1 cellular context compared by ENCODE assay signal in genomic region chr6:107666084-107666981, GRCh38.
TF ChIP-seq lines count a peak whose summit lies in the region.

No MANE protein-coding gene starts in this region.

TF ChIP-seq in HepG2, 621 proteins besides CTCF, POLR2A, EP300 and RAD21 (continued from another document and continues in another):
- TF ChIP-seq, protein P1, sequence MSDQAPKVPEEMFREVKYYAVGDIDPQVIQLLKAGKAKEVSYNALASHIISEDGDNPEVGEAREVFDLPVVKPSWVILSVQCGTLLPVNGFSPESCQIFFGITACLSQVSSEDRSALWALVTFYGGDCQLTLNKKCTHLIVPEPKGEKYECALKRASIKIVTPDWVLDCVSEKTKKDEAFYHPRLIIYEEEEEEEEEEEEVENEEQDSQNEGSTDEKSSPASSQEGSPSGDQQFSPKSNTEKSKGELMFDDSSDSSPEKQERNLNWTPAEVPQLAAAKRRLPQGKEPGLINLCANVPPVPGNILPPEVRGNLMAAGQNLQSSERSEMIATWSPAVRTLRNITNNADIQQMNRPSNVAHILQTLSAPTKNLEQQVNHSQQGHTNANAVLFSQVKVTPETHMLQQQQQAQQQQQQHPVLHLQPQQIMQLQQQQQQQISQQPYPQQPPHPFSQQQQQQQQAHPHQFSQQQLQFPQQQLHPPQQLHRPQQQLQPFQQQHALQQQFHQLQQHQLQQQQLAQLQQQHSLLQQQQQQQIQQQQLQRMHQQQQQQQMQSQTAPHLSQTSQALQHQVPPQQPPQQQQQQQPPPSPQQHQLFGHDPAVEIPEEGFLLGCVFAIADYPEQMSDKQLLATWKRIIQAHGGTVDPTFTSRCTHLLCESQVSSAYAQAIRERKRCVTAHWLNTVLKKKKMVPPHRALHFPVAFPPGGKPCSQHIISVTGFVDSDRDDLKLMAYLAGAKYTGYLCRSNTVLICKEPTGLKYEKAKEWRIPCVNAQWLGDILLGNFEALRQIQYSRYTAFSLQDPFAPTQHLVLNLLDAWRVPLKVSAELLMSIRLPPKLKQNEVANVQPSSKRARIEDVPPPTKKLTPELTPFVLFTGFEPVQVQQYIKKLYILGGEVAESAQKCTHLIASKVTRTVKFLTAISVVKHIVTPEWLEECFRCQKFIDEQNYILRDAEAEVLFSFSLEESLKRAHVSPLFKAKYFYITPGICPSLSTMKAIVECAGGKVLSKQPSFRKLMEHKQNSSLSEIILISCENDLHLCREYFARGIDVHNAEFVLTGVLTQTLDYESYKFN (CRISPR knock-in tag; conservative IDR thresholded peaks at IDR 0.05): peak; percentile 70
- no peak for TF ChIP-seq NBN (conservative IDR thresholded peaks at IDR 0.05)
- TF ChIP-seq PCBP2 (optimal IDR thresholded peaks at IDR 0.05; ENCODE audit: low read depth, low read length, poor library complexity, severe bottlenecking): no peak
- TF ChIP-seq, protein P2, sequence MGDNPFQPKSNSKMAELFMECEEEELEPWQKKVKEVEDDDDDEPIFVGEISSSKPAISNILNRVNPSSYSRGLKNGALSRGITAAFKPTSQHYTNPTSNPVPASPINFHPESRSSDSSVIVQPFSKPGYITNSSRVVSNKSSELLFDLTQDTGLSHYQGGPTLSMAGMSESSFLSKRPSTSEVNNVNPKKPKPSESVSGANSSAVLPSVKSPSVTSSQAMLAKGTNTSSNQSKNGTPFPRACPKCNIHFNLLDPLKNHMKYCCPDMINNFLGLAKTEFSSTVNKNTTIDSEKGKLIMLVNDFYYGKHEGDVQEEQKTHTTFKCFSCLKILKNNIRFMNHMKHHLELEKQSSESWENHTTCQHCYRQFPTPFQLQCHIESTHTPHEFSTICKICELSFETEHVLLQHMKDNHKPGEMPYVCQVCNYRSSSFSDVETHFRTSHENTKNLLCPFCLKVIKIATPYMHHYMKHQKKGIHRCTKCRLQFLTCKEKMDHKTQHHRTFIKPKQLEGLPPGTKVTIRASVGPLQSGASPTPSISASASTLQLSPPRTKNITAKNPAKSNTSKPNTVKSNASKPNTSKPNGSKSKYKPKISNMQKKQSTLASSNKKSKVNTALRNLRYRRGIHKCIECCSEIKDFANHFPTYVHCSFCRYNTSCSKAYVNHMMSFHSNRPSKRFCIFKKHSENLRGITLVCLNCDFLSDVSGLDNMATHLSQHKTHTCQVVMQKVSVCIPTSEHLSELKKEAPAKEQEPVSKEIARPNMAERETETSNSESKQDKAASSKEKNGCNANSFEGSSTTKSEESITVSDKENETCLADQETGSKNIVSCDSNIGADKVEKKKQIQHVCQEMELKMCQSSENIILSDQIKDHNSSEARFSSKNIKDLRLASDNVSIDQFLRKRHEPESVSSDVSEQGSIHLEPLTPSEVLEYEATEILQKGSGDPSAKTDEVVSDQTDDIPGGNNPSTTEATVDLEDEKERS (CRISPR knock-in tag; IDR thresholded peaks at IDR 0.05): no peak
- TF ChIP-seq MTA1 (CRISPR knock-in tag; IDR thresholded peaks at IDR 0.05; ENCODE audit: borderline replicate concordance): no peak
- no peak for TF ChIP-seq TP53 (CRISPR knock-in tag; conservative IDR thresholded peaks at IDR 0.05)
- TF ChIP-seq FOXP1 (IDR thresholded peaks at IDR 0.05): no peak
- TF ChIP-seq FOXP1 (CRISPR knock-in tag; IDR thresholded peaks at IDR 0.05): peak; percentile 60
- TF ChIP-seq ZNF598 (CRISPR knock-in tag; IDR thresholded peaks at IDR 0.05; ENCODE audit: borderline replicate concordance): no peak
- TF ChIP-seq ZNF883 (CRISPR knock-in tag; IDR thresholded peaks at IDR 0.05; ENCODE audit: not compliant biosample characterization): no peak
- no peak for TF ChIP-seq ZNF646 (CRISPR knock-in tag; IDR thresholded peaks at IDR 0.05)
- no peak for TF ChIP-seq CCDC6 (CRISPR knock-in tag; IDR thresholded peaks at IDR 0.05)
- no peak for TF ChIP-seq IRF1 (CRISPR knock-in tag; IDR thresholded peaks at IDR 0.05; ENCODE audit: low read depth)
- no peak for TF ChIP-seq PAF1 (CRISPR knock-in tag; IDR thresholded peaks at IDR 0.05)
- no peak for TF ChIP-seq MAFG (CRISPR knock-in tag; IDR thresholded peaks at IDR 0.05)
- TF ChIP-seq KDM5A (IDR thresholded peaks at IDR 0.05; ENCODE audit: borderline replicate concordance, low read length): no peak
- no peak for TF ChIP-seq MEIS1 (CRISPR knock-in tag; IDR thresholded peaks at IDR 0.05; ENCODE audit: borderline replicate concordance)
- TF ChIP-seq TBX2 (CRISPR knock-in tag; IDR thresholded peaks at IDR 0.05; ENCODE audit: borderline replicate concordance): peak; percentile 75; the same call in 1 of the 2 replicates
- TF ChIP-seq ZSCAN22 (CRISPR knock-in tag; IDR thresholded peaks at IDR 0.05): no peak
- TF ChIP-seq ZNF816 (CRISPR knock-in tag; IDR thresholded peaks at IDR 0.05; ENCODE audit: borderline replicate concordance): no peak
- TF ChIP-seq ESRRA (CRISPR knock-in tag; IDR thresholded peaks at IDR 0.05; ENCODE audit: low read depth): no peak
- no peak for TF ChIP-seq SRSF1 (optimal IDR thresholded peaks at IDR 0.05; ENCODE audit: low read depth, low read length)
- no peak for TF ChIP-seq ZNF33B (CRISPR knock-in tag; IDR thresholded peaks at IDR 0.05)
- TF ChIP-seq STAG1 (CRISPR knock-in tag; IDR thresholded peaks at IDR 0.05): no peak
- TF ChIP-seq MBNL3 (CRISPR knock-in tag; conservative IDR thresholded peaks at IDR 0.05): no peak
- TF ChIP-seq, protein P3, sequence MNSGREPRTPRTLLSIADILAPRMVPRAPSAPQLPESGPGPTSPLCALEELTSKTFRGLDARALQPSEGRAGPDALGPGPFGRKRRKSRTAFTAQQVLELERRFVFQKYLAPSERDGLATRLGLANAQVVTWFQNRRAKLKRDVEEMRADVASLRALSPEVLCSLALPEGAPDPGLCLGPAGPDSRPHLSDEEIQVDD (CRISPR knock-in tag; IDR thresholded peaks at IDR 0.05; ENCODE audit: borderline replicate concordance): no peak
- peak; percentile 80 for TF ChIP-seq ZNF292 (CRISPR knock-in tag; IDR thresholded peaks at IDR 0.05; ENCODE audit: borderline replicate concordance, low read depth)
- TF ChIP-seq, protein P4, sequence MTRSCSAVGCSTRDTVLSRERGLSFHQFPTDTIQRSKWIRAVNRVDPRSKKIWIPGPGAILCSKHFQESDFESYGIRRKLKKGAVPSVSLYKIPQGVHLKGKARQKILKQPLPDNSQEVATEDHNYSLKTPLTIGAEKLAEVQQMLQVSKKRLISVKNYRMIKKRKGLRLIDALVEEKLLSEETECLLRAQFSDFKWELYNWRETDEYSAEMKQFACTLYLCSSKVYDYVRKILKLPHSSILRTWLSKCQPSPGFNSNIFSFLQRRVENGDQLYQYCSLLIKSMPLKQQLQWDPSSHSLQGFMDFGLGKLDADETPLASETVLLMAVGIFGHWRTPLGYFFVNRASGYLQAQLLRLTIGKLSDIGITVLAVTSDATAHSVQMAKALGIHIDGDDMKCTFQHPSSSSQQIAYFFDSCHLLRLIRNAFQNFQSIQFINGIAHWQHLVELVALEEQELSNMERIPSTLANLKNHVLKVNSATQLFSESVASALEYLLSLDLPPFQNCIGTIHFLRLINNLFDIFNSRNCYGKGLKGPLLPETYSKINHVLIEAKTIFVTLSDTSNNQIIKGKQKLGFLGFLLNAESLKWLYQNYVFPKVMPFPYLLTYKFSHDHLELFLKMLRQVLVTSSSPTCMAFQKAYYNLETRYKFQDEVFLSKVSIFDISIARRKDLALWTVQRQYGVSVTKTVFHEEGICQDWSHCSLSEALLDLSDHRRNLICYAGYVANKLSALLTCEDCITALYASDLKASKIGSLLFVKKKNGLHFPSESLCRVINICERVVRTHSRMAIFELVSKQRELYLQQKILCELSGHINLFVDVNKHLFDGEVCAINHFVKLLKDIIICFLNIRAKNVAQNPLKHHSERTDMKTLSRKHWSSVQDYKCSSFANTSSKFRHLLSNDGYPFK (CRISPR knock-in tag; IDR thresholded peaks at IDR 0.05; ENCODE audit: borderline replicate concordance): no peak
- no peak for TF ChIP-seq ZNF607 (CRISPR knock-in tag; IDR thresholded peaks at IDR 0.05; ENCODE audit: borderline replicate concordance)
- TF ChIP-seq, protein P5, sequence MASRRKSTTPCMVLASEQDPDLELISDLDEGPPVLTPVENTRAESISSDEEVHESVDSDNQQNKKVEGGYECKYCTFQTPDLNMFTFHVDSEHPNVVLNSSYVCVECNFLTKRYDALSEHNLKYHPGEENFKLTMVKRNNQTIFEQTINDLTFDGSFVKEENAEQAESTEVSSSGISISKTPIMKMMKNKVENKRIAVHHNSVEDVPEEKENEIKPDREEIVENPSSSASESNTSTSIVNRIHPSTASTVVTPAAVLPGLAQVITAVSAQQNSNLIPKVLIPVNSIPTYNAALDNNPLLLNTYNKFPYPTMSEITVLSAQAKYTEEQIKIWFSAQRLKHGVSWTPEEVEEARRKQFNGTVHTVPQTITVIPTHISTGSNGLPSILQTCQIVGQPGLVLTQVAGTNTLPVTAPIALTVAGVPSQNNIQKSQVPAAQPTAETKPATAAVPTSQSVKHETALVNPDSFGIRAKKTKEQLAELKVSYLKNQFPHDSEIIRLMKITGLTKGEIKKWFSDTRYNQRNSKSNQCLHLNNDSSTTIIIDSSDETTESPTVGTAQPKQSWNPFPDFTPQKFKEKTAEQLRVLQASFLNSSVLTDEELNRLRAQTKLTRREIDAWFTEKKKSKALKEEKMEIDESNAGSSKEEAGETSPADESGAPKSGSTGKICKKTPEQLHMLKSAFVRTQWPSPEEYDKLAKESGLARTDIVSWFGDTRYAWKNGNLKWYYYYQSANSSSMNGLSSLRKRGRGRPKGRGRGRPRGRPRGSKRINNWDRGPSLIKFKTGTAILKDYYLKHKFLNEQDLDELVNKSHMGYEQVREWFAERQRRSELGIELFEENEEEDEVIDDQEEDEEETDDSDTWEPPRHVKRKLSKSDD (CRISPR knock-in tag; IDR thresholded peaks at IDR 0.05; ENCODE audit: low read depth): no peak
- no peak for TF ChIP-seq CENPX (CRISPR knock-in tag; IDR thresholded peaks at IDR 0.05)
- no peak for TF ChIP-seq ZNF773 (CRISPR knock-in tag; IDR thresholded peaks at IDR 0.05; ENCODE audit: borderline replicate concordance)
- no peak for TF ChIP-seq ZNF800 (CRISPR knock-in tag; IDR thresholded peaks at IDR 0.05)
- no peak for TF ChIP-seq ZNF124 (CRISPR knock-in tag; IDR thresholded peaks at IDR 0.05)
- TF ChIP-seq, protein P6, sequence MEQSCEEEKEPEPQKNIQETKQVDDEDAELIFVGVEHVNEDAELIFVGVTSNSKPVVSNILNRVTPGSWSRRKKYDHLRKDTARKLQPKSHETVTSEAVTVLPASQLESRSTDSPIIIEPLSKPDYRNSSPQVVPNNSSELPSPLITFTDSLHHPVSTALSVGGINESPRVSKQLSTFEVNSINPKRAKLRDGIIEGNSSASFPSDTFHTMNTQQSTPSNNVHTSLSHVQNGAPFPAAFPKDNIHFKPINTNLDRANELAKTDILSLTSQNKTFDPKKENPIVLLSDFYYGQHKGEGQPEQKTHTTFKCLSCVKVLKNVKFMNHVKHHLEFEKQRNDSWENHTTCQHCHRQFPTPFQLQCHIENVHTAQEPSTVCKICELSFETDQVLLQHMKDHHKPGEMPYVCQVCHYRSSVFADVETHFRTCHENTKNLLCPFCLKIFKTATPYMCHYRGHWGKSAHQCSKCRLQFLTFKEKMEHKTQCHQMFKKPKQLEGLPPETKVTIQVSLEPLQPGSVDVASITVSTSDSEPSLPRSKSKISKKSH (CRISPR knock-in tag; IDR thresholded peaks at IDR 0.05; ENCODE audit: borderline replicate concordance): no peak
